Comparison of ENCODE assay signal across 14 cellular contexts in genomic region chr4:65502151-65502691, GRCh38.
A peak's percentile ranks its signal among the peaks of the same experiment; 100 is the strongest.
DNase-seq lines count a peak whose midpoint lies in the region; ATAC-seq and TF ChIP-seq lines count a peak whose summit lies in the region.
"Had no signal": no experiment of that assay in that cellular context is flagged by ENCODE, and none has a peak within 500 bp of the region (broad histone marks: within the 10 kb centered on the region; RNA-seq: fewer than 3 reads in every experiment).

No MANE protein-coding gene starts in this region.

- TF ChIP-seq CTCF in AG10803 (conservative IDR thresholded peaks at IDR 0.05; ENCODE audit: low read length) (no peak), mammary epithelial cell (conservative IDR thresholded peaks at IDR 0.05 in 1 of 2, IDR thresholded peaks at IDR 0.05 in 1 of 2; ENCODE audit: extremely low read depth in 1 of 2, insufficient read depth in 1 of 2, low read depth in 1 of 2, low read length in 2 of 2) (no peak)

- H3K9ac ChIP-seq in mammary epithelial cell (ENCODE audit: insufficient read depth, low read length), result no peak overlapping the region
- H3K9ac ChIP-seq: BLaER1 treated with 17β-estradiol and CSF1 and Interleukin-3, amounts not matched to agents 10 nM and 100 nM had no signal

- H3K4me3 ChIP-seq in AG10803 (ENCODE audit: low read length), result no peak overlapping the region
- H3K4me3 ChIP-seq in mammary epithelial cell (replicated peaks in 1 of 3; ENCODE audit: insufficient read depth in 1 of 3, low read depth in 2 of 3, low read length in 3 of 3), result no peak overlapping the region
- H3K4me3 ChIP-seq: BLaER1 treated with 17β-estradiol and CSF1 and Interleukin-3, amounts not matched to agents 10 nM and 100 nM; MG63; prostate gland had no signal

- H3K4me2 ChIP-seq in mammary epithelial cell (ENCODE audit: insufficient read depth, low read depth, low read length), result no peak overlapping the region
- H3K4me2 ChIP-seq: BLaER1 treated with 17β-estradiol and CSF1 and Interleukin-3, amounts not matched to agents 10 nM and 100 nM had no signal

- H3K9me3 ChIP-seq in mammary epithelial cell (replicated peaks; ENCODE audit: insufficient read depth, low read length), result no peaks in the 10 kb centered on the region
- H3K9me3 ChIP-seq: BLaER1 treated with 17β-estradiol and CSF1 and Interleukin-3, amounts not matched to agents 10 nM and 100 nM; prostate gland had no signal

- ATAC-seq in Right ventricle myocardium superior (ENCODE audit: poor library complexity), result no peak
- no peak for ATAC-seq in activated naive CD4-positive, alpha-beta T cell treated with anti-CD3 and anti-CD28 coated beads, Interleukin-2, amount 50 U/mL, for 72 hours
- ATAC-seq: left lobe of liver had no signal

- H3K27ac ChIP-seq in mammary epithelial cell (ENCODE audit: insufficient read depth, low read depth, low read length), result no peak overlapping the region
- H3K27ac ChIP-seq: BLaER1 treated with 17β-estradiol and CSF1 and Interleukin-3, amounts not matched to agents 10 nM and 100 nM; prostate gland had no signal

- intact Hi-C loops in mammary epithelial cell (cut with micrococcal nuclease), result no loop called here
- intact Hi-C loops in Right ventricle myocardium superior (cut with DNase I), result no loop called here

- no peaks in the 10 kb centered on the region for H3K27me3 ChIP-seq in mammary epithelial cell (ENCODE audit: insufficient read depth, low read length)
- H3K27me3 ChIP-seq: BLaER1 treated with 17β-estradiol and CSF1 and Interleukin-3, amounts not matched to agents 10 nM and 100 nM; MG63 had no signal

- in situ Hi-C loops in mammary epithelial cell (cut with MboI; ENCODE audit: low sequenced_read_pairs in 2 of 2), result no loop called here

- BruUV-seq in mammary epithelial cell (replicated peaks; lab: Mats Ljungman, UMichigan), result no TSS peak

- no peaks in the 10 kb centered on the region for H3K4me1 ChIP-seq in mammary epithelial cell (ENCODE audit: insufficient read depth, low read length)
- H3K4me1 ChIP-seq: BLaER1 treated with 17β-estradiol and CSF1 and Interleukin-3, amounts not matched to agents 10 nM and 100 nM; prostate gland had no signal

- H3K79me2 ChIP-seq in mammary epithelial cell (ENCODE audit: insufficient read depth, low read length), result no peaks in the 10 kb centered on the region

- H2AFZ ChIP-seq in mammary epithelial cell (ENCODE audit: low read depth, low read length), result no peak overlapping the region

- H3K36me3 Mint-ChIP-seq in activated naive CD4-positive, alpha-beta T cell treated with anti-CD3 and anti-CD28 coated beads, Interleukin-2, amount 50 U/mL, for 72 hours, result no peaks in the 10 kb centered on the region

- CTCF ChIA-PET in mammary epithelial cell (lab: Charles Lee; ENCODE audit: low non-redundant PET), result no interaction called here

- dilution Hi-C loops in mammary epithelial cell (cut with HindIII; ENCODE audit: low sequenced_read_pairs), result no loop called here

- H4K20me1 ChIP-seq in mammary epithelial cell (ENCODE audit: insufficient read depth, low read length), result no peaks in the 10 kb centered on the region
- H4K20me1 ChIP-seq: BLaER1 treated with 17β-estradiol and CSF1 and Interleukin-3, amounts not matched to agents 10 nM and 100 nM had no signal

- no peaks in the 10 kb centered on the region for H3K36me3 ChIP-seq in mammary epithelial cell (ENCODE audit: insufficient read depth, low read length)
- H3K36me3 ChIP-seq: BLaER1 treated with 17β-estradiol and CSF1 and Interleukin-3, amounts not matched to agents 10 nM and 100 nM; prostate gland had no signal

- H3K9me3 Mint-ChIP-seq in activated naive CD4-positive, alpha-beta T cell treated with anti-CD3 and anti-CD28 coated beads, Interleukin-2, amount 50 U/mL, for 72 hours, result peaks cover 10 to 12% of the 10 kb centered on the region in 2 donors

- peak overlapping the region in 1 of 2 donors; percentile 47 for H3K27ac Mint-ChIP-seq in activated naive CD4-positive, alpha-beta T cell treated with anti-CD3 and anti-CD28 coated beads, Interleukin-2, amount 50 U/mL, for 72 hours

- DNase-seq in AG10803 (ENCODE audit: low read depth), result peak; percentile 43
- peak; percentile 93 for DNase-seq in M059J (ENCODE audit: low read depth)
- peak; percentile 75 for DNase-seq in mammary epithelial cell
- DNase-seq in kidney tubule cell (ENCODE audit: low spot score), result peak; percentile 18
- DNase-seq in stimulated activated CD4-positive, alpha-beta T cell treated with anti-CD3 and anti-CD28 coated beads, Interleukin-4, amount 100 ng/mL, for 24 hours, result no peak
- DNase-seq in GOT3 (lab: John Stamatoyannopoulos, UW), result no peak
- no peak for DNase-seq in Right ventricle myocardium superior
- no peak for DNase-seq in activated naive CD4-positive, alpha-beta T cell treated with anti-CD3 and anti-CD28 coated beads, Interleukin-2, amount 50 U/mL, for 72 hours (ENCODE audit: low spot score in 2 of 2)
- DNase-seq: activated gamma-delta T cell treated with Interleukin-2 at 50 U/mL for 16 hours; central memory CD4-positive, alpha-beta T cell; MG63 had no signal

- WGBS in mammary epithelial cell (ENCODE audit: low coverage, missing lambda C conversion rate), result 63% methylated on average over 2 of the region's 2 CpGs

Comparison
In these comparisons a context has a peak if more than half of its experiments do, and no peak if none do; other contexts are left out.
1. DNase-seq: peak in AG10803 (single experiment), M059J (single experiment), mammary epithelial cell (single experiment) and kidney tubule cell (single experiment); none in stimulated activated CD4-positive, alpha-beta T cell treated with anti-CD3 and anti-CD28 coated beads, Interleukin-4, amount 100 ng/mL, for 24 hours (single experiment), GOT3 (single experiment), Right ventricle myocardium superior (single experiment) and activated naive CD4-positive, alpha-beta T cell treated with anti-CD3 and anti-CD28 coated beads, Interleukin-2, amount 50 U/mL, for 72 hours (0 of 2).